In the genomic region with DNA sequence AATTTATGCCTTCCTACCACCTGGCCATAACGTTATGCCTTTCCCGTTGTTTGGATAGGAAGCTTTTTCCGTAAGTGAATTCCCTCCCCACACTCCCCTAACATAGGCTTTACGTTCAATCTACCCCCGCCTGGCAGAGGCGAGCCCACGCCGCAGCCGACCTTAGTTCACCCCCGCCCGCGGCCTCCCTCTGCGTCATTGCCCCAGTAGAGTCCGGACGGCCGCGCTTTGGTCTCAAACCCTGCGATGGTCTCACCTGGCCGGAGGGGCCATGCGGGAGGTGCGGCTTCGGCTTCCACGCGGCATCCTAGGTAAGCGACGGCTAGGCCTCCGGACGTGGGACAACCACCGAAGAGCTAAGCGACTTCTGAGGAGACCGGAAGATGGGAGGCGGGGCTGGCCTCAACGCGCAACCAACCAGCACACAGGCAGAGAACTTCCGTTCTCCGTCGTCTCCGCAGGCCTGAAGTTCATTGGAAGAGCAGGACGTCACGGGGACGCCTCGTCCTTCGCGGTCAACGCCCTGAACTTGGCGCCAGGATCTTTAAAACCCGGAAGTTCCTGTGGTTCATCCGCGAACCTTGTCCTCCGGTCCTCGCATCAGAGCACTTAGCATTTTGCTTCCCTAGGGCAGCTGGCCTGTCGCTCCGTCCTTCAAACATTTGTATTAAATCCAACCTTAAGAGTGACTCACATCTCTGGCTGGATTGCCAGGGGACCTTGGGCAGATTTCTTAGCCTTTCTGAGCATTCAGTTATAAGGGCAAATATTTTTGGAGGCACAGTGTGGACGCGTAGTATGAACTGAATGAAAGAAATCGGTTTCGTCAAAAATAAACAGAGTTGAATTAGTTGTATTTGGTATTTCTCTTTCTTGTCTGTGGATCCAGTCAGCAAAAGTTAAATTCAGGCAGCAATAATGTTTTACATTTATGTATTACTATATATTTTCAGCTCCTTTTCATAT, we compare ENCODE assay signal across 1 cellular context.
TF ChIP-seq lines count a peak whose summit lies in the region.

CHCHD2 (minus strand) TSS at position 369 of the 966 bp plus-strand sequence; CDS start at position 306, 63 bp downstream.

TF ChIP-seq in HepG2, 621 proteins besides CTCF, POLR2A, EP300 and RAD21 (continued from another document and continues in another):
- no peak for TF ChIP-seq CERS6 (CRISPR knock-in tag; IDR thresholded peaks at IDR 0.05)
- no peak for TF ChIP-seq ZMYM3 (CRISPR knock-in tag; IDR thresholded peaks at IDR 0.05)
- no peak for TF ChIP-seq GPBP1L1 (CRISPR knock-in tag; IDR thresholded peaks at IDR 0.05)
- TF ChIP-seq, protein P1, sequence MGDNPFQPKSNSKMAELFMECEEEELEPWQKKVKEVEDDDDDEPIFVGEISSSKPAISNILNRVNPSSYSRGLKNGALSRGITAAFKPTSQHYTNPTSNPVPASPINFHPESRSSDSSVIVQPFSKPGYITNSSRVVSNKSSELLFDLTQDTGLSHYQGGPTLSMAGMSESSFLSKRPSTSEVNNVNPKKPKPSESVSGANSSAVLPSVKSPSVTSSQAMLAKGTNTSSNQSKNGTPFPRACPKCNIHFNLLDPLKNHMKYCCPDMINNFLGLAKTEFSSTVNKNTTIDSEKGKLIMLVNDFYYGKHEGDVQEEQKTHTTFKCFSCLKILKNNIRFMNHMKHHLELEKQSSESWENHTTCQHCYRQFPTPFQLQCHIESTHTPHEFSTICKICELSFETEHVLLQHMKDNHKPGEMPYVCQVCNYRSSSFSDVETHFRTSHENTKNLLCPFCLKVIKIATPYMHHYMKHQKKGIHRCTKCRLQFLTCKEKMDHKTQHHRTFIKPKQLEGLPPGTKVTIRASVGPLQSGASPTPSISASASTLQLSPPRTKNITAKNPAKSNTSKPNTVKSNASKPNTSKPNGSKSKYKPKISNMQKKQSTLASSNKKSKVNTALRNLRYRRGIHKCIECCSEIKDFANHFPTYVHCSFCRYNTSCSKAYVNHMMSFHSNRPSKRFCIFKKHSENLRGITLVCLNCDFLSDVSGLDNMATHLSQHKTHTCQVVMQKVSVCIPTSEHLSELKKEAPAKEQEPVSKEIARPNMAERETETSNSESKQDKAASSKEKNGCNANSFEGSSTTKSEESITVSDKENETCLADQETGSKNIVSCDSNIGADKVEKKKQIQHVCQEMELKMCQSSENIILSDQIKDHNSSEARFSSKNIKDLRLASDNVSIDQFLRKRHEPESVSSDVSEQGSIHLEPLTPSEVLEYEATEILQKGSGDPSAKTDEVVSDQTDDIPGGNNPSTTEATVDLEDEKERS (CRISPR knock-in tag; IDR thresholded peaks at IDR 0.05): no peak
- peak; percentile 96 for TF ChIP-seq YEATS2 (CRISPR knock-in tag; IDR thresholded peaks at IDR 0.05; ENCODE audit: borderline replicate concordance)
- no peak for TF ChIP-seq ZSCAN25 (CRISPR knock-in tag; IDR thresholded peaks at IDR 0.05)
- no peak for TF ChIP-seq PRMT3 (CRISPR knock-in tag; IDR thresholded peaks at IDR 0.05; ENCODE audit: borderline replicate concordance, low read depth)
- TF ChIP-seq, protein P2, sequence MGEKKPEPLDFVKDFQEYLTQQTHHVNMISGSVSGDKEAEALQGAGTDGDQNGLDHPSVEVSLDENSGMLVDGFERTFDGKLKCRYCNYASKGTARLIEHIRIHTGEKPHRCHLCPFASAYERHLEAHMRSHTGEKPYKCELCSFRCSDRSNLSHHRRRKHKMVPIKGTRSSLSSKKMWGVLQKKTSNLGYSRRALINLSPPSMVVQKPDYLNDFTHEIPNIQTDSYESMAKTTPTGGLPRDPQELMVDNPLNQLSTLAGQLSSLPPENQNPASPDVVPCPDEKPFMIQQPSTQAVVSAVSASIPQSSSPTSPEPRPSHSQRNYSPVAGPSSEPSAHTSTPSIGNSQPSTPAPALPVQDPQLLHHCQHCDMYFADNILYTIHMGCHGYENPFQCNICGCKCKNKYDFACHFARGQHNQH (CRISPR knock-in tag; IDR thresholded peaks at IDR 0.05): peak; percentile 89; the same call in 1 of the 2 replicates
- TF ChIP-seq KIAA2018 (CRISPR knock-in tag; IDR thresholded peaks at IDR 0.05; ENCODE audit: borderline replicate concordance): no peak
- TF ChIP-seq, protein P3, sequence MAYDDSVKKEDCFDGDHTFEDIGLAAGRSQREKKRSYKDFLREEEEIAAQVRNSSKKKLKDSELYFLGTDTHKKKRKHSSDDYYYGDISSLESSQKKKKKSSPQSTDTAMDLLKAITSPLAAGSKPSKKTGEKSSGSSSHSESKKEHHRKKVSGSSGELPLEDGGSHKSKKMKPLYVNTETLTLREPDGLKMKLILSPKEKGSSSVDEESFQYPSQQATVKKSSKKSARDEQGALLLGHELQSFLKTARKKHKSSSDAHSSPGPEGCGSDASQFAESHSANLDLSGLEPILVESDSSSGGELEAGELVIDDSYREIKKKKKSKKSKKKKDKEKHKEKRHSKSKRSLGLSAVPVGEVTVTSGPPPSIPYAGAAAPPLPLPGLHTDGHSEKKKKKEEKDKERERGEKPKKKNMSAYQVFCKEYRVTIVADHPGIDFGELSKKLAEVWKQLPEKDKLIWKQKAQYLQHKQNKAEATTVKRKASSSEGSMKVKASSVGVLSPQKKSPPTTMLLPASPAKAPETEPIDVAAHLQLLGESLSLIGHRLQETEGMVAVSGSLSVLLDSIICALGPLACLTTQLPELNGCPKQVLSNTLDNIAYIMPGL (CRISPR knock-in tag; IDR thresholded peaks at IDR 0.05; ENCODE audit: borderline replicate concordance in 1 of 2, low read depth in 1 of 2): peak in 1 of 2 experiments; percentile 79
- peak; percentile 78; the same call in 1 of the 2 replicates for TF ChIP-seq ATF7-NPFF (CRISPR knock-in tag; IDR thresholded peaks at IDR 0.05; ENCODE audit: low read depth)
- no peak for TF ChIP-seq CEBPB (IDR thresholded peaks at IDR 0.05; ENCODE audit: borderline replicate concordance, low read depth, low read length)
- TF ChIP-seq, protein P4, sequence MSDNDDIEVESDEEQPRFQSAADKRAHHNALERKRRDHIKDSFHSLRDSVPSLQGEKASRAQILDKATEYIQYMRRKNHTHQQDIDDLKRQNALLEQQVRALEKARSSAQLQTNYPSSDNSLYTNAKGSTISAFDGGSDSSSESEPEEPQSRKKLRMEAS (IDR thresholded peaks at IDR 0.05): peak; percentile 80
- no peak; the same call in none of the 2 replicates for TF ChIP-seq MXD4 (CRISPR knock-in tag; IDR thresholded peaks at IDR 0.05)
- peak; percentile 95 for TF ChIP-seq MYC (CRISPR knock-in tag; IDR thresholded peaks at IDR 0.05; ENCODE audit: borderline replicate concordance)
- TF ChIP-seq SP140L (CRISPR knock-in tag; IDR thresholded peaks at IDR 0.05; ENCODE audit: borderline replicate concordance): 0 out of 2 replicates have a peak, but pooled peaks have one; percentile 27
- TF ChIP-seq SCMH1 (CRISPR knock-in tag; IDR thresholded peaks at IDR 0.05; ENCODE audit: borderline replicate concordance): no peak
- no peak for TF ChIP-seq HNRNPUL1 (IDR thresholded peaks at IDR 0.05; ENCODE audit: low read depth, low read length)
- peak; percentile 73; the same call in 1 of the 2 replicates for TF ChIP-seq ZSCAN21 (CRISPR knock-in tag; IDR thresholded peaks at IDR 0.05; ENCODE audit: borderline replicate concordance)
- TF ChIP-seq, protein P5, sequence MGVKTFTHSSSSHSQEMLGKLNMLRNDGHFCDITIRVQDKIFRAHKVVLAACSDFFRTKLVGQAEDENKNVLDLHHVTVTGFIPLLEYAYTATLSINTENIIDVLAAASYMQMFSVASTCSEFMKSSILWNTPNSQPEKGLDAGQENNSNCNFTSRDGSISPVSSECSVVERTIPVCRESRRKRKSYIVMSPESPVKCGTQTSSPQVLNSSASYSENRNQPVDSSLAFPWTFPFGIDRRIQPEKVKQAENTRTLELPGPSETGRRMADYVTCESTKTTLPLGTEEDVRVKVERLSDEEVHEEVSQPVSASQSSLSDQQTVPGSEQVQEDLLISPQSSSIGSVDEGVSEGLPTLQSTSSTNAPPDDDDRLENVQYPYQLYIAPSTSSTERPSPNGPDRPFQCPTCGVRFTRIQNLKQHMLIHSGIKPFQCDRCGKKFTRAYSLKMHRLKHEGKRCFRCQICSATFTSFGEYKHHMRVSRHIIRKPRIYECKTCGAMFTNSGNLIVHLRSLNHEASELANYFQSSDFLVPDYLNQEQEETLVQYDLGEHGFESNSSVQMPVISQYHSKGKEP (CRISPR knock-in tag; IDR thresholded peaks at IDR 0.05): no peak
- TF ChIP-seq POLR2G (IDR thresholded peaks at IDR 0.05; ENCODE audit: low read depth, low read length): peak; percentile 64
- TF ChIP-seq ZNF296 (CRISPR knock-in tag; conservative IDR thresholded peaks at IDR 0.05): 0 out of 2 replicates have a peak, but pooled peaks have one; percentile 34
- TF ChIP-seq, protein P6, sequence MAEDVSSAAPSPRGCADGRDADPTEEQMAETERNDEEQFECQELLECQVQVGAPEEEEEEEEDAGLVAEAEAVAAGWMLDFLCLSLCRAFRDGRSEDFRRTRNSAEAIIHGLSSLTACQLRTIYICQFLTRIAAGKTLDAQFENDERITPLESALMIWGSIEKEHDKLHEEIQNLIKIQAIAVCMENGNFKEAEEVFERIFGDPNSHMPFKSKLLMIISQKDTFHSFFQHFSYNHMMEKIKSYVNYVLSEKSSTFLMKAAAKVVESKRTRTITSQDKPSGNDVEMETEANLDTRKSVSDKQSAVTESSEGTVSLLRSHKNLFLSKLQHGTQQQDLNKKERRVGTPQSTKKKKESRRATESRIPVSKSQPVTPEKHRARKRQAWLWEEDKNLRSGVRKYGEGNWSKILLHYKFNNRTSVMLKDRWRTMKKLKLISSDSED (CRISPR knock-in tag; IDR thresholded peaks at IDR 0.05): no peak
- TF ChIP-seq TFDP1 (CRISPR knock-in tag; IDR thresholded peaks at IDR 0.05; ENCODE audit: borderline replicate concordance): peak; percentile 99
- TF ChIP-seq EZH2 (conservative IDR thresholded peaks at IDR 0.05; ENCODE audit: low read depth, low read length): no peak
